ENCODE assay signal across 8 cellular contexts in the genomic region with DNA sequence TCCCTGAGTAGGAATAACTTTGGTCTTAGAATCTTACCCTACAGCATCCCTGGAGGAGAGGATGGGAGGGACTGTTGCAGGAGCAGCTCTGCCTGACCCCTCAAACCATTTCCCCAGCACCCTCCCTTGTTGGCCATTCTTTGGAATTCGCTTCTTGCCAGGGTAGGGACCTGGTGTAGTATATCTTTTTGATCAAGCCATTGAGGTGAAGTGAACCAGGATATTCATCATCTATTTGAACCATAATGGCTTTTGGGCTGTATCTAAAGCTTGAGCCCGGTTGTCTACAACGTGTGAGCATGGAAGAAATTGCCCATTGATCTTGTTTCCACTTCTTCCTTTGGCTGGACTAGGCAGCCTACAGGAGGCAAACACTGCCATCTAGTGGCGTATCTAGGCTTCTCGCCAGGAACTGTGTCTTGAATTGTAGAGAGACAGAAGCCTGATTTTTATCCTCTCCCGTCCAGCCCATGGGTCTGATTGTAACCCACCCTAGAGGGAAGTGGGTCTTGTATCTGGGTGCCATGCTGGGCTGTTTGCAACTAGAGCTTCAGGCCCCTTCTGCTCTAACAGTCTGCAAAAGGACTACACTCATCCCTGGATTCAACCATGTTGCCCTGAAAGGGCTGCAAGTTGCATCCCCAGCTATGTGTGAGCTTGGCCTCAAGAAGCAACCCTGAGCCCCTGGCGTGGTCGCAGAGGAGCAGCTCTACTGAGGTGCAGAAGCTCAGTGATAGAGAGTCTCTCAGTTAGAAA.
DNase-seq lines count a peak whose midpoint lies in the region; ATAC-seq and TF ChIP-seq lines count a peak whose summit lies in the region.

No MANE protein-coding gene starts in this region.

- no peak overlapping the region for H3K27ac Mint-ChIP-seq in activated CD4-positive, alpha-beta T cell treated with anti-CD3 and anti-CD28 coated beads, Interleukin-2, amount 10 ng/mL, durations not matched to agents 7 days and 5 days

- H3K4me1 Mint-ChIP-seq in activated CD4-positive, alpha-beta T cell treated with anti-CD3 and anti-CD28 coated beads, Interleukin-2, amount 10 ng/mL, durations not matched to agents 7 days and 5 days = no peaks in the 10 kb centered on the region

- no peak overlapping the region for H3K27ac ChIP-seq in lower lobe of right lung

- CTCF ChIA-PET in activated CD4-positive, alpha-beta T cell treated with anti-CD3 and anti-CD28 coated beads, Interleukin-2, amount 10 ng/mL, durations not matched to agents 7 days and 5 days (lab: Charles Lee) = interaction anchor here (1.3 to 4.4 kb wide), 5 partner anchors 9 to 129 kb away, joined by 3 to 15 read pairs (median 7); no protein-coding TSS in a partner anchor

- H3K4me3 Mint-ChIP-seq in activated CD4-positive, alpha-beta T cell treated with anti-CD3 and anti-CD28 coated beads, Interleukin-2, amount 10 ng/mL, durations not matched to agents 7 days and 5 days = no peak overlapping the region

- peaks cover 19% of the 10 kb centered on the region for H3K4me1 ChIP-seq in lower lobe of right lung

- no peaks in the 10 kb centered on the region for H3K27me3 ChIP-seq in lower lobe of right lung (ENCODE audit: low read depth)

- DNase-seq in CMK (ENCODE audit: low read depth) (peak; percentile 27), NCI-H460 (ENCODE audit: extremely low read depth, low read depth) (peak; percentile 78), dermis blood vessel endothelial cell (peak; percentile 92), lower lobe of right lung (peak; percentile 57)
- peak; percentile 71 for DNase-seq in activated CD4-positive, alpha-beta T cell treated with anti-CD3 and anti-CD28 coated beads, Interleukin-2, amount 10 ng/mL, durations not matched to agents 7 days and 5 days
- DNase-seq in stimulated activated CD4-positive, alpha-beta T cell treated with anti-CD3 and anti-CD28 coated beads, TNF-alpha, amount 100 ng/mL, for 4 hours (ENCODE audit: low read depth in 3 of 3) = peak in 2 of 3 experiments; percentile 9 to 26

- TF ChIP-seq CTCF in lower lobe of right lung (IDR thresholded peaks at IDR 0.05) = peak; percentile 90

- H3K36me3 ChIP-seq in lower lobe of right lung = no peaks in the 10 kb centered on the region

- no peaks in the 10 kb centered on the region for H3K36me3 Mint-ChIP-seq in activated CD4-positive, alpha-beta T cell treated with anti-CD3 and anti-CD28 coated beads, Interleukin-2, amount 10 ng/mL, durations not matched to agents 7 days and 5 days (ENCODE audit: low read depth)

- intact Hi-C loops in lower lobe of right lung (cut with DNase I) = loop anchor here (10.0 kb wide), 1 partner anchor 125 kb away; no protein-coding TSS in a partner anchor

- POLR2A ChIA-PET in activated CD4-positive, alpha-beta T cell treated with anti-CD3 and anti-CD28 coated beads, Interleukin-2, amount 10 ng/mL, durations not matched to agents 7 days and 5 days (lab: Charles Lee) = no interaction called here

- no peak overlapping the region for H3K4me3 ChIP-seq in lower lobe of right lung

- no peaks in the 10 kb centered on the region for H3K9me3 Mint-ChIP-seq in activated CD4-positive, alpha-beta T cell treated with anti-CD3 and anti-CD28 coated beads, Interleukin-2, amount 10 ng/mL, durations not matched to agents 7 days and 5 days

- ATAC-seq in HG02642 (IDR thresholded peaks at IDR 0.05; ENCODE audit: poor library complexity, unreplicated experiment) (peak; percentile 60), lower lobe of right lung (peak; percentile 86 to 91), HG02623 (IDR thresholded peaks at IDR 0.05; ENCODE audit: unreplicated experiment) (no peak)

- no peaks in the 10 kb centered on the region for H3K9me3 ChIP-seq in lower lobe of right lung

- H3K27me3 Mint-ChIP-seq in activated CD4-positive, alpha-beta T cell treated with anti-CD3 and anti-CD28 coated beads, Interleukin-2, amount 10 ng/mL, durations not matched to agents 7 days and 5 days = peaks cover 69% of the 10 kb centered on the region

Comparison
In these comparisons a context has a peak if more than half of its experiments do, and no peak if none do; other contexts are left out.
1. DNase-seq: peak in every context shown above with its lines; median percentile 92 in dermis blood vessel endothelial cell; 78 in NCI-H460; 71 in activated CD4-positive, alpha-beta T cell treated with anti-CD3 and anti-CD28 coated beads, Interleukin-2, amount 10 ng/mL, durations not matched to agents 7 days and 5 days; 57 in lower lobe of right lung; 27 in CMK; 18 in stimulated activated CD4-positive, alpha-beta T cell treated with anti-CD3 and anti-CD28 coated beads, TNF-alpha, amount 100 ng/mL, for 4 hours.